8 cellular contexts compared by ENCODE assay signal in the genomic region with DNA sequence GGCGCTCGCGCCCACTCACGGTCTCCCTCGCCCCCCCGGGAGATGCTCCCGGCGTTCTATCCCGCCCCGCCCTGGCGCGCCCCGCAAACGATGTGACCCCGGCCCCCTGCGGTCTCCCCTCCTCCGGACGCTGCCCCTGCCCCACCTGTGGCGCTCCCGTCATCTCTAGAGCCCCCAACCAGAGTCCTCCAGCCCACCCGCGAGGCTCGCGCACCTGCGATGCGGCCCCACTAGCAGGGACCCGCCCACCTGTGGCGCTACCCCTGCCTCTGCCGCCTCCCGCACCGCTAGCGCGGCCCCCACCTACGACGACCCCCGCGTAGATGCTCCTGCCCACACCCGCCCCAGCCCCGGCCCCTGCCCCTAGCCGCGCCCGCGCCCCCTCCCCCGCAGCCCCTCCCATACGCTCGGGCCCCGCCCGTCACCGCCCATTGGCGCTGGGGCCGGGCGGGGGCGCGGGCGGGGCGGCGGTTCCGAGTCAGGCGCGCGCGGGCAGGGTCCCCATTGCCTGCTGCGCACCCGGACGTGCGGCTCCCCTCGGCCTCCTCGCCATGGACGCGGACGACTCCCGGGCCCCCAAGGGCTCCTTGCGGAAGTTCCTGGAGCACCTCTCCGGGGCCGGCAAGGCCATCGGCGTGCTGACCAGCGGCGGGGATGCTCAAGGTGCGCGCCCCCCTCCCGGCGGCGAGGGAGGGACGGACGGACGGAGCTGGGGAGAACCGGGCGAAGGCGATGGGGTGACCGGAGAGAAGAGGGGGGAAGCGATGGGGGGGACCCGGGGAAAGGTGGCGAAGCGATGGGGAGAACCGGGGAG. TPM values are rescaled to one million over a fixed set of nuclear protein-coding genes. Genes with fewer than 3 reads are reported as not detected.
DNase-seq lines count a peak whose midpoint lies in the region; ATAC-seq and TF ChIP-seq lines count a peak whose summit lies in the region.

A gene (plus strand): TSS at position 504 of the 814 bp plus-strand sequence. CDS start 48 bp downstream, at position 552.

- H4K20me1 ChIP-seq in neural progenitor cell (ENCODE audit: low read depth) = peaks cover 3% of the 10 kb centered on the region

- H3K36me3 Mint-ChIP-seq in neural progenitor cell = peaks cover 8% of the 10 kb centered on the region

- TF ChIP-seq CTCF in HFF-Myc (IDR thresholded peaks at IDR 0.05; ENCODE audit: low read depth, low read length, missing control alignments) (no peak), fibroblast of the aortic adventitia (IDR thresholded peaks at IDR 0.05; ENCODE audit: insufficient read depth, low read length) (no peak), neural progenitor cell (IDR thresholded peaks at IDR 0.05) (no peak), thoracic aorta (IDR thresholded peaks at IDR 0.05) (no peak)

- H2AFZ ChIP-seq in neural progenitor cell (replicated peaks) = peak within 1 kb of the TSS; percentile 96

- H3F3A ChIP-seq in neural progenitor cell (ENCODE audit: low read depth) = peaks cover 21% of the 10 kb centered on the region

- peaks cover 44% of the 10 kb centered on the region for H3K27me3 ChIP-seq in neural progenitor cell
- H3K27me3 ChIP-seq in thoracic aorta (replicated peaks; ENCODE audit: insufficient read depth) = no peaks in the 10 kb centered on the region

- H3K9me3 Mint-ChIP-seq in neural progenitor cell = no peaks in the 10 kb centered on the region

- H3K36me3 ChIP-seq in neural progenitor cell = no peaks in the 10 kb centered on the region
- no peaks in the 10 kb centered on the region for H3K36me3 ChIP-seq in thoracic aorta

- peak; percentile 83 for TF ChIP-seq POLR2A in GM18505 (IDR thresholded peaks at IDR 0.05; ENCODE audit: borderline replicate concordance, extremely low read depth, insufficient read depth, insufficient read length)

- H3K79me2 ChIP-seq in neural progenitor cell (ENCODE audit: low read depth) = peaks cover 26% of the 10 kb centered on the region

- ATAC-seq in GM18505 (IDR thresholded peaks at IDR 0.05; ENCODE audit: unreplicated experiment) (peak; percentile 49), thoracic aorta (ENCODE audit: insufficient number of reproducible peaks, low FRiP score, low read depth) (no peak)

- H3K4me2 ChIP-seq in neural progenitor cell = peak within 1 kb of the TSS; percentile 81

- H3K4me3 ChIP-seq in HFF-Myc (replicated peaks; ENCODE audit: low read depth, low read length) = peak within 1 kb of the TSS; percentile 89
- H3K4me3 ChIP-seq in fibroblast of the aortic adventitia (ENCODE audit: low read depth, low read length) = peak within 1 kb of the TSS; percentile 84
- peak within 1 kb of the TSS; percentile 91 for H3K4me3 ChIP-seq in neural progenitor cell
- H3K4me3 ChIP-seq in thoracic aorta = peak within 1 kb of the TSS; percentile 99

- no peak within 1 kb of the TSS for H3K27ac Mint-ChIP-seq in neural progenitor cell

- H3K9ac ChIP-seq in neural progenitor cell = no peak within 1 kb of the TSS

- H3K9me3 ChIP-seq in neural progenitor cell (ENCODE audit: low read depth) = no peaks in the 10 kb centered on the region
- no peaks in the 10 kb centered on the region for H3K9me3 ChIP-seq in thoracic aorta

- peaks cover 35% of the 10 kb centered on the region for H3K27me3 Mint-ChIP-seq in neural progenitor cell (ENCODE audit: insufficient read depth, low read depth)

- H3K4me1 Mint-ChIP-seq in neural progenitor cell = peaks cover 7% of the 10 kb centered on the region

- H3K4me1 ChIP-seq in neural progenitor cell (peaks cover 10% of the 10 kb centered on the region), thoracic aorta (ENCODE audit: control insufficient read depth in 1 of 2, low read depth in 2 of 2) (peaks cover 10 to 16% of the 10 kb centered on the region in 2 donors)

- DNase-seq in HFF-Myc (ENCODE audit: extremely low read depth, low read depth) (no peak), NCI-H774 (lab: John Stamatoyannopoulos, UW) (peak; percentile 43), fibroblast of the aortic adventitia (ENCODE audit: low read depth) (no peak), neural progenitor cell (ENCODE audit: low spot score) (peak; percentile 63), thoracic aorta (ENCODE audit: low spot score) (no peak), DMS153 (lab: John Stamatoyannopoulos, UW) (no peak)
- peak; percentile 76 to 82 for DNase-seq in activated T-cell treated with anti-CD3 and anti-CD28 coated beads, Interleukin-2, amount 50 U/mL, for 48 hours

- peak within 1 kb of the TSS; percentile 88 for H3K4me3 Mint-ChIP-seq in neural progenitor cell

- H3K27ac ChIP-seq in neural progenitor cell (no peak within 1 kb of the TSS), thoracic aorta (peak within 1 kb of the TSS; percentile 69 to 73)

RNA-seq across cellular contexts. Expression of the gene that starts here (rescaled TPM):
- total RNA-seq in fibroblast of the aortic adventitia (ENCODE audit: low replicate concordance) = 39.1 and 111 TPM in 2 replicates
- 55.2 and 71.2 TPM in 2 replicates for total RNA-seq in neural progenitor cell (ENCODE audit: low replicate concordance)
- total RNA-seq in thoracic aorta = 100 to 1,000 TPM in 1 of 2 donors, 10 to 100 TPM in 1; 91.4 to 153 TPM

Comparison
In these comparisons a context has a peak if more than half of its experiments do, and no peak if none do; other contexts are left out.
1. DNase-seq: peak in NCI-H774 (single experiment), activated T-cell treated with anti-CD3 and anti-CD28 coated beads, Interleukin-2, amount 50 U/mL, for 48 hours (2 of 2) and neural progenitor cell (single experiment); none in HFF-Myc (single experiment), fibroblast of the aortic adventitia (single experiment), thoracic aorta (single experiment) and DMS153 (single experiment).
2. Peak in every context shown above with its lines, with median percentiles within 50 percentile points of each other: H3K4me3 ChIP-seq.